In the genomic region with DNA sequence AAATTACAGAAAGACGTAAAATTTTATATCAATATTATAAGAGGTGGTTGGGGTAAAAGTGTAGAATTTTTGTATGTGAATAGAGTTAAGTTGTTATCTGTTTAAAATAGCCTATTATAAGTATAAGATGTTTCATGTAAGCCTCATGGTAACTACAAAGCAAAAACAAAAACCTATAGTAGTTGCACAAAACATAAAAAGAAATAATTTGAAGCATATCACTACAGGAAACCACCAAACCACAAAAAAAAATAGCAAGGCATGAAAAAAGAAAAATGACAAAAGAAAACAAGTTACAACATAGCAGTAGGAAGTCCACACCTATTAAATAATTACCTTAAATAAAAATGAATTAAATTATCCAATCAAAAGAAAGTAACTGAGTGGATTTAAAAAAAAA, we compare ENCODE assay signal across 24 cellular contexts. TPM values are rescaled to one million over a fixed set of nuclear protein-coding genes. Genes with fewer than 3 reads are reported as not detected.
A peak's percentile ranks its signal among the peaks of the same experiment; 100 is the strongest.
DNase-seq lines count a peak whose midpoint lies in the region; ATAC-seq and TF ChIP-seq lines count a peak whose summit lies in the region.
"Had no signal": no experiment of that assay in that cellular context is flagged by ENCODE, and none has a peak within 500 bp of the region (broad histone marks: within the 10 kb centered on the region; RNA-seq: fewer than 3 reads in every experiment).

No MANE protein-coding gene starts in this region.

- peak overlapping the region in 2 of 3 donors; percentile 47 to 79 for H3K27ac Mint-ChIP-seq in IgD-negative memory B cell
- H3K27ac Mint-ChIP-seq in activated CD8-positive, alpha-beta T cell treated with anti-CD3 and anti-CD28 coated beads for 36 hours: peak overlapping the region; percentile 75
- H3K27ac Mint-ChIP-seq: GM23338, mesothelial cell of epicardium had no signal

- no peak for ATAC-seq in activated CD8-positive, alpha-beta T cell treated with anti-CD3 and anti-CD28 coated beads for 36 hours
- ATAC-seq: GM23338, heart left ventricle had no signal

- CTCF ChIA-PET in activated CD8-positive, alpha-beta T cell treated with anti-CD3 and anti-CD28 coated beads for 36 hours (lab: Charles Lee): interaction anchor here (2.9 to 5.7 kb wide), 3 partner anchors 11 to 49 kb away, joined by 11 to 48 read pairs (median 19); partner anchors contain the start of gene GSTK1

- peak overlapping the region in 3 of 4 donors; percentile 10 to 87 (median 31) for H3K4me3 Mint-ChIP-seq in IgD-negative memory B cell
- no peak overlapping the region for H3K4me3 Mint-ChIP-seq in activated CD8-positive, alpha-beta T cell treated with anti-CD3 and anti-CD28 coated beads for 36 hours
- H3K4me3 Mint-ChIP-seq: dendritic cell treated with granulocyte-macrophage colony-stimulating factor and Interleukin-4, amounts not matched to agents 40 ng/mL and 50 ng/mL, for 4 days; GM23338; mesothelial cell of epicardium had no signal

- intact Hi-C loops in activated CD8-positive, alpha-beta T cell treated with anti-CD3 and anti-CD28 coated beads for 36 hours (cut with micrococcal nuclease): no loop called here

- TF ChIP-seq CTCF in activated CD8-positive, alpha-beta T cell treated with anti-CD3 and anti-CD28 coated beads for 36 hours (IDR thresholded peaks at IDR 0.05): no peak
- TF ChIP-seq CTCF in fibroblast of pulmonary artery (IDR thresholded peaks at IDR 0.05; ENCODE audit: low read length, missing control alignments) (no peak), GM20000 (IDR thresholded peaks at IDR 0.05; ENCODE audit: extremely low read depth, missing control alignments) (no peak)

- H3K36me3 Mint-ChIP-seq in IgD-negative memory B cell: peaks cover 13% of the 10 kb centered on the region
- H3K36me3 Mint-ChIP-seq in activated CD8-positive, alpha-beta T cell treated with anti-CD3 and anti-CD28 coated beads for 36 hours (ENCODE audit: low read depth): peaks cover 39% of the 10 kb centered on the region

- POLR2A ChIA-PET in activated CD8-positive, alpha-beta T cell treated with anti-CD3 and anti-CD28 coated beads for 36 hours (lab: Charles Lee): no interaction called here

- peaks cover 1% of the 10 kb centered on the region for H3K27me3 Mint-ChIP-seq in IgD-negative memory B cell
- H3K27me3 Mint-ChIP-seq in activated CD8-positive, alpha-beta T cell treated with anti-CD3 and anti-CD28 coated beads for 36 hours: no peaks in the 10 kb centered on the region
- H3K27me3 Mint-ChIP-seq: dendritic cell treated with granulocyte-macrophage colony-stimulating factor and Interleukin-4, amounts not matched to agents 40 ng/mL and 50 ng/mL, for 4 days had no signal

- peaks cover 40 to 57% (median 49%) of the 10 kb centered on the region in 3 donors for H3K4me1 Mint-ChIP-seq in IgD-negative memory B cell
- H3K4me1 Mint-ChIP-seq in activated CD8-positive, alpha-beta T cell treated with anti-CD3 and anti-CD28 coated beads for 36 hours (ENCODE audit: low read depth): peaks cover 70% of the 10 kb centered on the region
- H3K4me1 Mint-ChIP-seq: GM23338, mesothelial cell of epicardium had no signal

- H3K4me3 ChIP-seq in fibroblast of pulmonary artery (replicated peaks; ENCODE audit: low read depth, low read length): no peak overlapping the region
- H3K4me3 ChIP-seq: esophagus squamous epithelium, GM23338, heart left ventricle, sigmoid colon, tibial nerve had no signal

- peak; percentile 38 for DNase-seq in NOMO-1 treated with DMSO at 0.1 percent for 48 hours (lab: John Stamatoyannopoulos, UW; ENCODE audit: unreplicated experiment)
- no peak for DNase-seq in NOMO-1 treated with dmso at 0.1 percent for 144 hours (lab: John Stamatoyannopoulos, UW; ENCODE audit: unreplicated experiment)
- DNase-seq in activated CD8-positive, alpha-beta T cell treated with anti-CD3 and anti-CD28 coated beads for 36 hours: no peak
- peak; percentile 26 for DNase-seq in fibroblast of pulmonary artery (ENCODE audit: low read depth)
- DNase-seq in NCI-H2171 (lab: John Stamatoyannopoulos, UW): no peak
- DNase-seq in GM20000 (ENCODE audit: low spot score): no peak
- no peak for DNase-seq in H4 (ENCODE audit: low spot score)
- DNase-seq: 8988T; anterior cingulate cortex; esophagus squamous epithelium; heart left ventricle; islet precursor cell; NCI-H187 treated with DMSO at 0.1 percent for 48 hours; NCI-H524; OCI-M1; sigmoid colon; stimulated activated CD4-positive, alpha-beta T cell treated with anti-CD3 and anti-CD28 coated beads, Interleukin-2, amount 100 ng/mL, for 48 hours; stimulated activated CD8-positive, alpha-beta memory T cell treated with anti-CD3 and anti-CD28 coated beads, Interleukin-4, amount 100 ng/mL, for 48 hours had no signal

- H3K9me3 Mint-ChIP-seq in IgD-negative memory B cell: peaks cover 1 to 12% (median 9%) of the 10 kb centered on the region in 3 donors
- peaks cover 36% of the 10 kb centered on the region for H3K9me3 Mint-ChIP-seq in activated CD8-positive, alpha-beta T cell treated with anti-CD3 and anti-CD28 coated beads for 36 hours
- H3K9me3 Mint-ChIP-seq: GM23338 had no signal

RNA-seq across cellular contexts. Expression of gene GSTK1, which starts 12.4 kb away (rescaled TPM):
- polyA plus RNA-seq in IgD-negative memory B cell: 329 TPM
- total RNA-seq in activated CD8-positive, alpha-beta T cell treated with anti-CD3 and anti-CD28 coated beads for 36 hours: 100 to 1,000 TPM; 163 to 171 TPM
- total RNA-seq in H4 (2014; rRNA removed; shearing (Covaris generic)): 117 and 152 TPM in 2 replicates

RNA-seq across cellular contexts. Expression of gene TAS2R40, which starts 29.0 kb away (rescaled TPM):
- polyA plus RNA-seq in IgD-negative memory B cell: not detected
- not detected for total RNA-seq in activated CD8-positive, alpha-beta T cell treated with anti-CD3 and anti-CD28 coated beads for 36 hours
- total RNA-seq in H4 (2014; rRNA removed; shearing (Covaris generic)): not detected in 2 replicates
- total RNA-seq: esophagus squamous epithelium, GM23338, heart left ventricle, mesothelial cell of epicardium, osteoblast, sigmoid colon, tibial nerve had no signal
- polyA plus RNA-seq: GM23338, heart left ventricle, sigmoid colon had no signal

RNA-seq across cellular contexts. Expression of gene TMEM139, which starts 33.9 kb away (rescaled TPM):
- polyA plus RNA-seq in IgD-negative memory B cell: not detected
- 1 to 10 TPM; 1.6 to 2.0 TPM for total RNA-seq in activated CD8-positive, alpha-beta T cell treated with anti-CD3 and anti-CD28 coated beads for 36 hours
- 0.62 and 1.2 TPM in 2 replicates for total RNA-seq in H4 (2014; rRNA removed; shearing (Covaris generic))
- total RNA-seq: osteoblast had no signal

RNA-seq across cellular contexts. Expression of gene CASP2, which starts 37.3 kb away (rescaled TPM):
- 23.7 TPM for polyA plus RNA-seq in IgD-negative memory B cell
- 10 to 100 TPM; 79.6 to 80.9 TPM for total RNA-seq in activated CD8-positive, alpha-beta T cell treated with anti-CD3 and anti-CD28 coated beads for 36 hours
- 20.2 and 37.7 TPM in 2 replicates for total RNA-seq in H4 (2014; rRNA removed; shearing (Covaris generic))

Comparison
In these comparisons a context has a peak if more than half of its experiments do, and no peak if none do; other contexts are left out.
1. DNase-seq: peak in NOMO-1 treated with DMSO at 0.1 percent for 48 hours (single experiment) and fibroblast of pulmonary artery (single experiment); none in NOMO-1 treated with dmso at 0.1 percent for 144 hours (single experiment), activated CD8-positive, alpha-beta T cell treated with anti-CD3 and anti-CD28 coated beads for 36 hours (single experiment), NCI-H2171 (single experiment), GM20000 (single experiment) and H4 (single experiment).